Comparison of ENCODE assay signal across 1 cellular context in the genomic region with DNA sequence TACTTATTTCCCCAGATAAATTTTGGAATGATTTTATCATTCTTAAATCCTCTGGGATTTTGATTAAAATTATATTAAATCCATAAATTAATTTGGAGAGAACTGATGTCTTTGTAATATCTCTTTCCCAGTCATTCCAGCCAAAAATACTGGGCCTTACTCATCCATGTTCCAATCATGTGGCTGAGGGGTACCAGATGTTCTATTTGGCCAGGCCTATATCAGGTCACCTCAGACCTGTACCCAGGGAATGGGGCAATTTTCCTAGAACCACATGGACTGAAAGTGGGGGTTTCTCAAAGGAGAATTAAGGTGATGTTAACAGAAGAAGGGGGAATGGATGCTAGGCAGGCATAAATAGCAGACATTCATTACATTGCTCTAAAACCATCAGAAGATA.
TF ChIP-seq lines count a peak whose summit lies in the region.

No MANE protein-coding gene starts in this region.

TF ChIP-seq in IMR-90, 13 proteins besides CTCF, POLR2A, EP300 and RAD21:
- no peak for TF ChIP-seq SMC3 (IDR thresholded peaks at IDR 0.05; ENCODE audit: low read depth, low read length)
- no peak for TF ChIP-seq MXI1 (IDR thresholded peaks at IDR 0.05; ENCODE audit: borderline replicate concordance, low read depth, low read length)
- no peak for TF ChIP-seq MAZ (IDR thresholded peaks at IDR 0.05; ENCODE audit: borderline replicate concordance, low read depth, low read length)
- TF ChIP-seq, protein P1, sequence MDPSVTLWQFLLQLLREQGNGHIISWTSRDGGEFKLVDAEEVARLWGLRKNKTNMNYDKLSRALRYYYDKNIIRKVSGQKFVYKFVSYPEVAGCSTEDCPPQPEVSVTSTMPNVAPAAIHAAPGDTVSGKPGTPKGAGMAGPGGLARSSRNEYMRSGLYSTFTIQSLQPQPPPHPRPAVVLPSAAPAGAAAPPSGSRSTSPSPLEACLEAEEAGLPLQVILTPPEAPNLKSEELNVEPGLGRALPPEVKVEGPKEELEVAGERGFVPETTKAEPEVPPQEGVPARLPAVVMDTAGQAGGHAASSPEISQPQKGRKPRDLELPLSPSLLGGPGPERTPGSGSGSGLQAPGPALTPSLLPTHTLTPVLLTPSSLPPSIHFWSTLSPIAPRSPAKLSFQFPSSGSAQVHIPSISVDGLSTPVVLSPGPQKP (IDR thresholded peaks at IDR 0.05; ENCODE audit: borderline replicate concordance, low read depth, low read length), result no peak
- no peak for TF ChIP-seq RFX5 (IDR thresholded peaks at IDR 0.05; ENCODE audit: low read depth, low read length)
- TF ChIP-seq CEBPB (IDR thresholded peaks at IDR 0.05; ENCODE audit: low read depth, low read length), result no peak
- no peak for TF ChIP-seq RCOR1 (IDR thresholded peaks at IDR 0.05; ENCODE audit: insufficient replicate concordance, low read length)
- TF ChIP-seq CHD1 (IDR thresholded peaks at IDR 0.05; ENCODE audit: low read depth, low read length), result no peak
- no peak for TF ChIP-seq MAFK (IDR thresholded peaks at IDR 0.05; ENCODE audit: low read depth, low read length)
- TF ChIP-seq FOS (IDR thresholded peaks at IDR 0.05; ENCODE audit: low read depth, low read length), result no peak
- TF ChIP-seq, protein P2, sequence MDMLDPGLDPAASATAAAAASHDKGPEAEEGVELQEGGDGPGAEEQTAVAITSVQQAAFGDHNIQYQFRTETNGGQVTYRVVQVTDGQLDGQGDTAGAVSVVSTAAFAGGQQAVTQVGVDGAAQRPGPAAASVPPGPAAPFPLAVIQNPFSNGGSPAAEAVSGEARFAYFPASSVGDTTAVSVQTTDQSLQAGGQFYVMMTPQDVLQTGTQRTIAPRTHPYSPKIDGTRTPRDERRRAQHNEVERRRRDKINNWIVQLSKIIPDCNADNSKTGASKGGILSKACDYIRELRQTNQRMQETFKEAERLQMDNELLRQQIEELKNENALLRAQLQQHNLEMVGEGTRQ (IDR thresholded peaks at IDR 0.05; ENCODE audit: low read depth, low read length), result no peak
